Comparison of ENCODE assay signal across 10 cellular contexts in genomic region chr6:133242761-133243590, GRCh38. TPM values are rescaled to one million over a fixed set of nuclear protein-coding genes. Genes with fewer than 3 reads are reported as not detected.
DNase-seq lines count a peak whose midpoint lies in the region; ATAC-seq and TF ChIP-seq lines count a peak whose summit lies in the region.
"Had no signal": no experiment of that assay in that cellular context is flagged by ENCODE, and none has a peak within 500 bp of the region (broad histone marks: within the 10 kb centered on the region; RNA-seq: fewer than 3 reads in every experiment).

No MANE protein-coding gene starts in this region.

- H3K9me3 Mint-ChIP-seq in activated T-helper 1 cell treated with anti-CD3 and anti-CD28 coated beads, Interleukin-12 subunit alpha, Interleukin-12 subunit beta, Interleukin-2, Interleukin-4 antibody, amounts not matched to agents 30 ng/mL and 10 ng/mL and 1 ng/mL, durations not matched to agents 14 hours and 24 hours and 36 hours, result no peaks in the 10 kb centered on the region
- no peaks in the 10 kb centered on the region for H3K9me3 Mint-ChIP-seq in activated CD8-positive, alpha-beta T cell treated with anti-CD3 and anti-CD28 coated beads for 36 hours
- H3K9me3 Mint-ChIP-seq in natural killer cell, result no peaks in the 10 kb centered on the region

- no peak for TF ChIP-seq CTCF in testis (IDR thresholded peaks at IDR 0.05)
- TF ChIP-seq CTCF in activated CD8-positive, alpha-beta T cell treated with anti-CD3 and anti-CD28 coated beads for 36 hours (IDR thresholded peaks at IDR 0.05), result no peak
- no peak for TF ChIP-seq CTCF in natural killer cell (IDR thresholded peaks at IDR 0.05)

- no peak overlapping the region for H3K4me3 Mint-ChIP-seq in activated T-helper 1 cell treated with anti-CD3 and anti-CD28 coated beads, Interleukin-12 subunit alpha, Interleukin-12 subunit beta, Interleukin-2, Interleukin-4 antibody, amounts not matched to agents 30 ng/mL and 10 ng/mL and 1 ng/mL, durations not matched to agents 14 hours and 24 hours and 36 hours
- no peak overlapping the region for H3K4me3 Mint-ChIP-seq in activated CD8-positive, alpha-beta T cell treated with anti-CD3 and anti-CD28 coated beads for 36 hours
- H3K4me3 Mint-ChIP-seq in natural killer cell, result no peak overlapping the region

- H3K4me3 ChIP-seq in testis, result peak overlapping the region; percentile 52 to 62

- TF ChIP-seq POLR2A in testis (IDR thresholded peaks at IDR 0.05), result no peak

- POLR2A ChIA-PET in activated CD8-positive, alpha-beta T cell treated with anti-CD3 and anti-CD28 coated beads for 36 hours (lab: Charles Lee), result no interaction called here

- CTCF ChIA-PET in activated CD8-positive, alpha-beta T cell treated with anti-CD3 and anti-CD28 coated beads for 36 hours (lab: Charles Lee), result no interaction called here

- H3K36me3 ChIP-seq in testis (ENCODE audit: low read depth, missing control alignments), result no peaks in the 10 kb centered on the region

- H3K9me3 ChIP-seq in testis, result no peaks in the 10 kb centered on the region

- no peak overlapping the region for H3K27ac ChIP-seq in testis
- H3K27ac ChIP-seq: 22Rv1 had no signal

- H3K27ac Mint-ChIP-seq in activated T-helper 1 cell treated with anti-CD3 and anti-CD28 coated beads, Interleukin-12 subunit alpha, Interleukin-12 subunit beta, Interleukin-2, Interleukin-4 antibody, amounts not matched to agents 30 ng/mL and 10 ng/mL and 1 ng/mL, durations not matched to agents 14 hours and 24 hours and 36 hours, result peak overlapping the region; percentile 23
- no peak overlapping the region for H3K27ac Mint-ChIP-seq in activated CD8-positive, alpha-beta T cell treated with anti-CD3 and anti-CD28 coated beads for 36 hours
- no peak overlapping the region for H3K27ac Mint-ChIP-seq in natural killer cell

- peaks cover 62% of the 10 kb centered on the region for H3K27me3 Mint-ChIP-seq in activated T-helper 1 cell treated with anti-CD3 and anti-CD28 coated beads, Interleukin-12 subunit alpha, Interleukin-12 subunit beta, Interleukin-2, Interleukin-4 antibody, amounts not matched to agents 30 ng/mL and 10 ng/mL and 1 ng/mL, durations not matched to agents 14 hours and 24 hours and 36 hours (ENCODE audit: insufficient read depth)
- peaks cover 40% of the 10 kb centered on the region for H3K27me3 Mint-ChIP-seq in activated CD8-positive, alpha-beta T cell treated with anti-CD3 and anti-CD28 coated beads for 36 hours
- H3K27me3 Mint-ChIP-seq in natural killer cell (ENCODE audit: low read depth in 2 of 2), result peaks cover 28 to 36% of the 10 kb centered on the region in 2 donors

- intact Hi-C loops in activated T-helper 1 cell treated with anti-CD3 and anti-CD28 coated beads, Interleukin-12 subunit alpha, Interleukin-12 subunit beta, Interleukin-2, Interleukin-4 antibody, amounts not matched to agents 30 ng/mL and 10 ng/mL and 1 ng/mL, durations not matched to agents 14 hours and 24 hours and 36 hours (cut with micrococcal nuclease), result loop anchor here (2.0 to 10.0 kb wide), 2 partner anchors 612 to 648 kb away; no protein-coding TSS in a partner anchor
- intact Hi-C loops in testis (cut with DNase I; ENCODE audit: low total_unique reads) (no loop called here), natural killer cell (cut with micrococcal nuclease) (no loop called here)
- intact Hi-C loops in activated CD8-positive, alpha-beta T cell treated with anti-CD3 and anti-CD28 coated beads for 36 hours (cut with micrococcal nuclease), result no loop called here

- WGBS in testis, 2 donors, result 12 to 17% methylated on average over 26 to 27 of the region's 27 CpGs

- no peaks in the 10 kb centered on the region for H3K36me3 Mint-ChIP-seq in activated T-helper 1 cell treated with anti-CD3 and anti-CD28 coated beads, Interleukin-12 subunit alpha, Interleukin-12 subunit beta, Interleukin-2, Interleukin-4 antibody, amounts not matched to agents 30 ng/mL and 10 ng/mL and 1 ng/mL, durations not matched to agents 14 hours and 24 hours and 36 hours (ENCODE audit: low read depth)
- H3K36me3 Mint-ChIP-seq in activated CD8-positive, alpha-beta T cell treated with anti-CD3 and anti-CD28 coated beads for 36 hours (ENCODE audit: low read depth), result no peaks in the 10 kb centered on the region
- no peaks in the 10 kb centered on the region for H3K36me3 Mint-ChIP-seq in natural killer cell

- DNase-seq in DMS53 (lab: John Stamatoyannopoulos, UW) (peak; percentile 26), DMS53 treated with DMSO at 0.1 percent for 48 hours (lab: John Stamatoyannopoulos, UW; ENCODE audit: unreplicated experiment) (no peak), iPS-NIHi7 (ENCODE audit: extremely low spot score) (peak; percentile 27), testis (peak; percentile 14), natural killer cell (no peak)
- no peak for DNase-seq in activated T-helper 1 cell treated with anti-CD3 and anti-CD28 coated beads, Interleukin-12 subunit alpha, Interleukin-12 subunit beta, Interleukin-2, Interleukin-4 antibody, amounts not matched to agents 30 ng/mL and 10 ng/mL and 1 ng/mL, durations not matched to agents 14 hours and 24 hours and 36 hours (ENCODE audit: low spot score)
- no peak for DNase-seq in activated CD8-positive, alpha-beta T cell treated with anti-CD3 and anti-CD28 coated beads for 36 hours
- DNase-seq: activated CD8-positive, alpha-beta memory T cell treated with anti-CD3 and anti-CD28 coated beads, Interleukin-2, amount 50 U/mL, for 4 hours had no signal

- H3K27me3 ChIP-seq in testis, result no peaks in the 10 kb centered on the region

- no peaks in the 10 kb centered on the region for H3K4me1 Mint-ChIP-seq in activated T-helper 1 cell treated with anti-CD3 and anti-CD28 coated beads, Interleukin-12 subunit alpha, Interleukin-12 subunit beta, Interleukin-2, Interleukin-4 antibody, amounts not matched to agents 30 ng/mL and 10 ng/mL and 1 ng/mL, durations not matched to agents 14 hours and 24 hours and 36 hours (ENCODE audit: low read depth)
- H3K4me1 Mint-ChIP-seq in activated CD8-positive, alpha-beta T cell treated with anti-CD3 and anti-CD28 coated beads for 36 hours (ENCODE audit: low read depth), result peaks cover 8% of the 10 kb centered on the region
- H3K4me1 Mint-ChIP-seq in natural killer cell, result no peaks in the 10 kb centered on the region

- no peak for ATAC-seq in activated CD8-positive, alpha-beta T cell treated with anti-CD3 and anti-CD28 coated beads for 36 hours
- no peak for ATAC-seq in natural killer cell
- no peak for ATAC-seq in HG02938 (IDR thresholded peaks at IDR 0.05; ENCODE audit: unreplicated experiment)

- H3K4me1 ChIP-seq in testis, result no peaks in the 10 kb centered on the region

RNA-seq across cellular contexts. Expression of gene EYA4, which starts 1.8 kb away (rescaled TPM):
- total RNA-seq in activated T-helper 1 cell treated with anti-CD3 and anti-CD28 coated beads, Interleukin-12 subunit alpha, Interleukin-12 subunit beta, Interleukin-2, Interleukin-4 antibody, amounts not matched to agents 30 ng/mL and 10 ng/mL and 1 ng/mL, durations not matched to agents 14 hours and 24 hours and 36 hours, result not detected in 2 replicates
- total RNA-seq in testis, result 10 to 100 TPM; 10.7 to 11.3 TPM
- polyA plus RNA-seq in testis (ENCODE audit: insufficient read depth, low read depth, low replicate concordance), result 8.1 TPM
- total RNA-seq in activated CD8-positive, alpha-beta T cell treated with anti-CD3 and anti-CD28 coated beads for 36 hours, result not detected
- not detected for total RNA-seq in natural killer cell

Comparison
In these comparisons a context has a peak if more than half of its experiments do, and no peak if none do; other contexts are left out.
1. DNase-seq: peak in DMS53 (single experiment), iPS-NIHi7 (single experiment) and testis (single experiment); none in DMS53 treated with DMSO at 0.1 percent for 48 hours (single experiment), activated T-helper 1 cell treated with anti-CD3 and anti-CD28 coated beads, Interleukin-12 subunit alpha, Interleukin-12 subunit beta, Interleukin-2, Interleukin-4 antibody, amounts not matched to agents 30 ng/mL and 10 ng/mL and 1 ng/mL, durations not matched to agents 14 hours and 24 hours and 36 hours (single experiment), activated CD8-positive, alpha-beta T cell treated with anti-CD3 and anti-CD28 coated beads for 36 hours (single experiment) and natural killer cell (single experiment).
2. RNA of gene EYA4, which starts 1.8 kb away (total RNA-seq): 10.7 to 11.3 TPM in testis; not detected in activated CD8-positive, alpha-beta T cell treated with anti-CD3 and anti-CD28 coated beads for 36 hours, not detected in activated T-helper 1 cell treated with anti-CD3 and anti-CD28 coated beads, Interleukin-12 subunit alpha, Interleukin-12 subunit beta, Interleukin-2, Interleukin-4 antibody, amounts not matched to agents 30 ng/mL and 10 ng/mL and 1 ng/mL, durations not matched to agents 14 hours and 24 hours and 36 hours and not detected in natural killer cell; every median in the first group is over 10 times any median in the second.